Comparison of ENCODE assay signal across 31 cellular contexts in the genomic region with DNA sequence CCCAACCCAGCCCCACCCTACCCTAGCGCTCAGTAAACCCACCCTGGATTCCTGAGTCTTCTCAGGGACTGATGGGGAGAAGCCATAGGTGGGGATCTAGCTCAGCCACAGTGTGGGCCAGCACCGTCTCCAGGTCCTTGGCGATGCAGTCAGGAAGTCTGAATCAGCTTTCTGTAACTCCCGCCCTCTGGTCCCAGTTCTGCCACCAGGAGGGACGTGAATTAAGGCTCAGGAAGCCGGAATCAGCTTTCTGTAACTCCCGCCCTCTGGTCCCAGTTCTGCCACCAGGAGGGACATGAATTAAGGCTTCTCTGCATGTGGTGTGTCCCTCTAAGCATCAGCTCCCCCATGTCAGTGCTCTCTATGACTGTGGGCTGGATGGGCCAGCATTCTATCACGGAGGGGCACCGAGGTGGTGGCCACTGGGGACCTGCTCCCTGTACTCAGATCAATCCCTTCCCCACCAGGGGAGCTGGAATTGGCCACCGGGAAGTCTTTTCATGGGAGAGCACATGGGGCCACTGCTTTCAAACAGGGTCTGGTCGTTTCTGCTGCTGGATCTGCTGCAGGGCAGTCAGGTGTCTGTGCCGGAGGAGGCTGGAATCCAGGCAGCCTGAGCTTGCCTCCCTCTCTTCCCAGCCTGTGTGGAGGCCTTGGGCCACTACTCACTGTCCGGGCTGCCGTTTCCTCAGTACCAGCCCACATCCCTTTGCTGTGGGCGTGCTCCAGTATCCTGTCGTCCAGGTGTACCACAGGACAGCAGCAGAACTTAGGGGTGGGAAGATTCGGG. TPM values are rescaled to one million over a fixed set of nuclear protein-coding genes. Genes with fewer than 3 reads are reported as not detected.
DNase-seq lines count a peak whose midpoint lies in the region; ATAC-seq, FAIRE-seq and TF ChIP-seq lines count a peak whose summit lies in the region.
"Had no signal": no experiment of that assay in that cellular context is flagged by ENCODE, and none has a peak within 500 bp of the region (broad histone marks: within the 10 kb centered on the region; RNA-seq: fewer than 3 reads in every experiment).

No MANE protein-coding gene starts in this region.

- no peaks in the 10 kb centered on the region for H3K9me1 ChIP-seq in IMR-90 (ENCODE audit: insufficient read depth, low read length)

- dilution Hi-C loops in IMR-90 (cut with HindIII; ENCODE audit: low sequenced_read_pairs, unreplicated experiment), result no loop called here

- peak overlapping the region; percentile 77; the same call in 1 of the 2 replicates for H2BK20ac ChIP-seq in IMR-90 (ENCODE audit: low read depth, low read length)

- peak overlapping the region; percentile 52 for H2AFZ ChIP-seq in IMR-90 (replicated peaks; ENCODE audit: low read length, poor library complexity)
- H2AFZ ChIP-seq: parathyroid adenoma had no signal

- peak overlapping the region; percentile 22; the same call in 1 of the 2 replicates for H3K18ac ChIP-seq in IMR-90 (ENCODE audit: low read depth, low read length)

- no peak overlapping the region for H3K14ac ChIP-seq in IMR-90 (replicated peaks; ENCODE audit: low read depth, low read length)

- peak overlapping the region; percentile 7; the same call in 1 of the 3 replicates for H2BK15ac ChIP-seq in IMR-90 (ENCODE audit: low read depth, low read length)

- intact Hi-C loops in IMR-90 (cut with micrococcal nuclease), result no loop called here
- intact Hi-C loops in heart right ventricle (cut with DNase I), result no loop called here
- intact Hi-C loops in pancreas (cut with DNase I), result no loop called here

- H2AK5ac ChIP-seq in IMR-90 (ENCODE audit: low read depth, low read length), result peak overlapping the region; percentile 24; the same call in 1 of the 2 replicates

- H2BK5ac ChIP-seq in IMR-90 (ENCODE audit: low read depth, low read length, poor library complexity, severe bottlenecking), result peak overlapping the region; percentile 77

- peaks cover 9% of the 10 kb centered on the region; the same call in 1 of the 3 replicates for H3K4me1 ChIP-seq in A549
- H3K4me1 ChIP-seq in IMR-90 (ENCODE audit: control insufficient read depth, insufficient read depth, low read length), result peaks cover 13% of the 10 kb centered on the region
- H3K4me1 ChIP-seq in heart right ventricle, result peaks cover 7 to 59% (median 17%) of the 10 kb centered on the region in 9 donors
- H3K4me1 ChIP-seq in pancreas, result no peaks in the 10 kb centered on the region
- no peaks in the 10 kb centered on the region for H3K4me1 ChIP-seq in effector memory CD4-positive, alpha-beta T cell (ENCODE audit: control insufficient read depth, insufficient read depth, low read length, poor library complexity, severe bottlenecking)
- H3K4me1 ChIP-seq: BE2C, parathyroid adenoma had no signal

- no peaks in the 10 kb centered on the region for H3K79me1 ChIP-seq in IMR-90 (ENCODE audit: low read depth in 1 of 2, low read length in 2 of 2)

- H4K91ac ChIP-seq in IMR-90 (ENCODE audit: insufficient read depth, low read depth, low read length), result peak overlapping the region; percentile 41; the same call in 1 of the 2 replicates

- ATAC-seq in A549 (peak in 1 of 2 experiments; percentile 43; a peak in 3 of 6 replicates), IMR-90 (ENCODE audit: low read depth) (no peak), heart right ventricle (peak in 7 of 8 donors; percentile 19 to 48 (median 27)), pancreas (peak in 1 of 4 donors; percentile 27), HG02884 (IDR thresholded peaks at IDR 0.05; ENCODE audit: unreplicated experiment) (no peak), HG02623 (IDR thresholded peaks at IDR 0.05; ENCODE audit: unreplicated experiment) (no peak)
- ATAC-seq: HepG2; naive thymus-derived CD8-positive, alpha-beta T cell; WTC11 had no signal

- no peak overlapping the region for H3K4me3 ChIP-seq in A549
- no peak overlapping the region for H3K4me3 ChIP-seq in IMR-90 (ENCODE audit: insufficient read depth, low read depth, low read length)
- H3K4me3 ChIP-seq in heart right ventricle, result peak overlapping the region in 3 of 10 donors; percentile 9 to 18 (median 10)
- H3K4me3 ChIP-seq in pancreas, result no peak overlapping the region
- no peak overlapping the region for H3K4me3 ChIP-seq in effector memory CD4-positive, alpha-beta T cell (ENCODE audit: insufficient read depth, low read depth, low read length, poor library complexity, severe bottlenecking)
- H3K4me3 ChIP-seq: coronary artery had no signal

- peak overlapping the region; percentile 8; the same call in 1 of the 3 replicates for H3K4me2 ChIP-seq in A549
- H3K4me2 ChIP-seq in IMR-90 (ENCODE audit: low read depth, low read length), result peak overlapping the region; percentile 1; the same call in 1 of the 2 replicates

- H3K56ac ChIP-seq in IMR-90 (ENCODE audit: extremely low read depth, insufficient read depth, low read length), result no peak overlapping the region

- H3K36me3 ChIP-seq in IMR-90 (ENCODE audit: control insufficient read depth, insufficient read depth, low read length) (no peaks in the 10 kb centered on the region), heart right ventricle (no peaks in the 10 kb centered on the region), pancreas (no peaks in the 10 kb centered on the region)
- H3K36me3 ChIP-seq in effector memory CD4-positive, alpha-beta T cell (ENCODE audit: control insufficient read depth, insufficient read depth, low read length), result no peaks in the 10 kb centered on the region
- H3K36me3 ChIP-seq: BE2C had no signal

- peak overlapping the region in 1 of 2 experiments; percentile 39; a peak in 1 of 4 replicates for H4K8ac ChIP-seq in IMR-90 (ENCODE audit: low read depth in 2 of 2, low read length in 2 of 2)

- FAIRE-seq in A549 (lab: Jason Lieb, UNC) (no peak), pancreas (lab: Jason Lieb, UNC) (no peak)
- FAIRE-seq: A204.1, bronchial epithelial cell, HepG2 had no signal

- in situ Hi-C loops in IMR-90 (cut with MboI; ENCODE audit: low sequenced_read_pairs) (no loop called here), GM13977 (cut with MboI; ENCODE audit: low pct_unique_long_range_greater_than_20kb, low sequenced_read_pairs, unreplicated experiment) (no loop called here)

- no peak overlapping the region for H3K27ac ChIP-seq in A549
- no peak overlapping the region for H3K27ac ChIP-seq in IMR-90 (ENCODE audit: insufficient read depth, low read length)
- peak overlapping the region; percentile 20 to 93 (median 86) for H3K27ac ChIP-seq in heart right ventricle
- H3K27ac ChIP-seq in pancreas, result peak overlapping the region; percentile 35 to 60 (median 48)
- H3K27ac ChIP-seq in effector memory CD4-positive, alpha-beta T cell (ENCODE audit: insufficient read depth, low read length, poor library complexity, severe bottlenecking), result no peak overlapping the region
- H3K27ac ChIP-seq: parathyroid adenoma had no signal

- no peak for TF ChIP-seq POLR2A in A549 (IDR thresholded peaks at IDR 0.05; ENCODE audit: low read length)
- no peak for TF ChIP-seq POLR2A in IMR-90 (IDR thresholded peaks at IDR 0.05; ENCODE audit: low read depth, low read length)

- no peak overlapping the region; the same call in 1 of the 2 replicates for H4K5ac ChIP-seq in IMR-90 (ENCODE audit: low read depth, low read length)

- no peaks in the 10 kb centered on the region for H4K20me1 ChIP-seq in IMR-90 (ENCODE audit: insufficient read depth, low read length)

- CTCF ChIA-PET in A549 (lab: Yijun Ruan, JAX), result no interaction called here
- CTCF ChIA-PET in IMR-90 (lab: Yijun Ruan, JAX), result interaction anchor here (2.0 kb wide), 1 partner anchor 39 kb away, joined by 4 read pairs; no protein-coding TSS in a partner anchor

- H2BK120ac ChIP-seq in IMR-90 (ENCODE audit: low read depth, low read length), result peak overlapping the region; percentile 81

- H3K27me3 ChIP-seq in IMR-90 (ENCODE audit: control insufficient read depth, insufficient read depth, low read length), result peaks cover 36% of the 10 kb centered on the region
- H3K27me3 ChIP-seq in heart right ventricle, result peaks cover 0 to 53% (median 40%) of the 10 kb centered on the region in 7 donors
- peaks cover 0 to 21% (median 3%) of the 10 kb centered on the region in 4 donors for H3K27me3 ChIP-seq in pancreas
- peaks cover 7% of the 10 kb centered on the region for H3K27me3 ChIP-seq in effector memory CD4-positive, alpha-beta T cell (replicated peaks; ENCODE audit: control insufficient read depth, insufficient read depth, low read length, poor library complexity, severe bottlenecking)

- H3K23ac ChIP-seq in IMR-90 (ENCODE audit: low read depth, low read length), result no peak overlapping the region

- H3K4ac ChIP-seq in IMR-90 (ENCODE audit: low read depth, low read length), result peak overlapping the region; percentile 69

- TF ChIP-seq RAD21 in A549 (conservative IDR thresholded peaks at IDR 0.05 in 1 of 2, IDR thresholded peaks at IDR 0.05 in 1 of 2) (no peak), IMR-90 (IDR thresholded peaks at IDR 0.05; ENCODE audit: low read length) (no peak)

- BruUV-seq in IMR-90 (replicated peaks; lab: Mats Ljungman, UMichigan), result no TSS peak

- H3K9me3 ChIP-seq in A549 (no peaks in the 10 kb centered on the region), IMR-90 (ENCODE audit: control insufficient read depth, insufficient read depth, low read length) (no peaks in the 10 kb centered on the region; the same call in 1 of the 2 replicates), heart right ventricle (peaks cover 0 to 5% (median 0%) of the 10 kb centered on the region in 11 donors), pancreas (no peaks in the 10 kb centered on the region)
- no peaks in the 10 kb centered on the region for H3K9me3 ChIP-seq in effector memory CD4-positive, alpha-beta T cell (ENCODE audit: control insufficient read depth, low read length)
- H3K9me3 ChIP-seq: BE2C had no signal

- WGBS in A549 (ENCODE audit: missing lambda C conversion rate), result 66% methylated on average over 12 of the region's 17 CpGs
- 58% methylated on average over 3 of the region's 17 CpGs; no CpG with 5 or more reads in 1 of the 2 experiments for WGBS in IMR-90 (ENCODE audit: extremely low coverage in 2 of 2, insufficient read length in 1 of 2), 2 experiments
- WGBS in heart right ventricle, 2 donors, result 51 to 52% methylated on average over 17 of the region's 17 CpGs
- WGBS in pancreas, 2 donors, result 51 to 54% methylated on average over 17 of the region's 17 CpGs

- H2AK9ac ChIP-seq in IMR-90 (replicated peaks; ENCODE audit: low read depth, low read length, poor library complexity), result no peak overlapping the region

- TF ChIP-seq CTCF in A549 (IDR thresholded peaks at IDR 0.05), result no peak
- no peak for TF ChIP-seq CTCF in IMR-90 (conservative IDR thresholded peaks at IDR 0.05; ENCODE audit: low read depth, low read length)
- peak in 1 of 9 donors; percentile 9 for TF ChIP-seq CTCF in heart right ventricle (IDR thresholded peaks at IDR 0.05)
- TF ChIP-seq CTCF in pancreas (IDR thresholded peaks at IDR 0.05), result no peak
- TF ChIP-seq CTCF in GM13977 (IDR thresholded peaks at IDR 0.05; ENCODE audit: extremely low read depth, insufficient read depth, missing control alignments), result no peak

- DNase-seq in A549 (ENCODE audit: low read depth in 1 of 2, low spot score in 1 of 2) (no peak), IMR-90 (no peak), heart right ventricle (no peak), pancreas (no peak), GM13977 (ENCODE audit: low spot score) (no peak)
- DNase-seq in effector memory CD4-positive, alpha-beta T cell, result no peak
- DNase-seq: activated CD4-positive, alpha-beta T cell treated with anti-CD3 and anti-CD28 coated beads, Interleukin-2, amount 50 U/mL, for 1 hour; activated naive CD4-positive, alpha-beta T cell treated with anti-CD3 and anti-CD28 coated beads, Interleukin-2, amount 10 ng/mL, durations not matched to agents 7 days and 5 days; BE2C; naive thymus-derived CD8-positive, alpha-beta T cell; NCI-H1092; NCI-H187; NCI-H526 treated with DMSO at 0.1 percent for 48 hours; SHP77; T-helper 9 cell had no signal

- no peak for TF ChIP-seq EP300 in A549 (IDR thresholded peaks at IDR 0.05)

- no peak overlapping the region for H3K9ac ChIP-seq in IMR-90 (ENCODE audit: low read depth, low read length)
- H3K9ac ChIP-seq: parathyroid adenoma had no signal

- POLR2A ChIA-PET in A549 (lab: Yijun Ruan, JAX) (no interaction called here), IMR-90 (lab: Charles Lee; ENCODE audit: unreplicated experiment) (no interaction called here)

RNA-seq across cellular contexts. Expression of gene ASB18, which starts 24.7 kb away (rescaled TPM):
- not detected in 2 replicates for polyA plus RNA-seq in A549 (2011; rRNA removed)
- not detected in 2 replicates for polyA plus RNA-seq in A549 (2012; cell fraction: cytosol; rRNA removed)
- not detected in 2 replicates for polyA plus RNA-seq in A549 (2012; cell fraction: nucleus; rRNA removed)
- polyA plus RNA-seq in A549 (2017; fragmentation: RNase III; extraction: RNeasy Plus Mini Kit Qiagen cat#74134 plus additional on column Dnase treatment), result not detected in 3 replicates
- polyA minus RNA-seq in A549 (2011; rRNA and poly(A)+ RNA removed), result not detected in 2 replicates
- total RNA-seq in IMR-90 (2012; rRNA removed), result not detected in 2 replicates
- polyA plus RNA-seq in IMR-90 (2012; rRNA removed), result not detected in 2 replicates
- not detected in 2 replicates for polyA plus RNA-seq in IMR-90 (2012; cell fraction: cytosol; rRNA removed)
- polyA plus RNA-seq in IMR-90 (2012; cell fraction: nucleus; rRNA removed; ENCODE audit: low replicate concordance), result not detected in 2 replicates
- total RNA-seq in heart right ventricle, result 10 to 100 TPM in 9 of 10 donors, 1 to 10 TPM in 1; 4.5 to 47.1 (median 29.7) TPM
- 1 to 10 TPM; 3.5 to 4.2 TPM for polyA plus RNA-seq in heart right ventricle
- total RNA-seq in pancreas, result not detected
- not detected for polyA plus RNA-seq in pancreas
- total RNA-seq: activated T-helper 1 cell treated with anti-CD3 and anti-CD28 coated beads, Interleukin-12 subunit alpha, Interleukin-12 subunit beta, Interleukin-2, Interleukin-4 antibody, amounts not matched to agents 30 ng/mL and 10 ng/mL and 1 ng/mL, durations not matched to agents 14 hours and 24 hours and 36 hours; bronchial epithelial cell; fibroblast of lung; glomerular endothelial cell; H4; HepG2; kidney epithelial cell; LHCN-M2; naive thymus-derived CD8-positive, alpha-beta T cell; subcutaneous adipose tissue; urinary bladder; WTC11 had no signal
- polyA plus RNA-seq: fibroblast of lung; HepG2; naive thymus-derived CD8-positive, alpha-beta T cell; urinary bladder had no signal

Comparison
In these comparisons a context has a peak if more than half of its experiments do, and no peak if none do; other contexts are left out.
1. ATAC-seq: peak in heart right ventricle (7 of 8); none in IMR-90 (single experiment), HG02884 (single experiment) and HG02623 (single experiment).
2. H3K27ac ChIP-seq: peak in heart right ventricle (10 of 10) and pancreas (4 of 4); none in A549 (0 of 2), IMR-90 (single experiment) and effector memory CD4-positive, alpha-beta T cell (single experiment).